Comparison of ENCODE assay signal across 25 cellular contexts in the genomic region with DNA sequence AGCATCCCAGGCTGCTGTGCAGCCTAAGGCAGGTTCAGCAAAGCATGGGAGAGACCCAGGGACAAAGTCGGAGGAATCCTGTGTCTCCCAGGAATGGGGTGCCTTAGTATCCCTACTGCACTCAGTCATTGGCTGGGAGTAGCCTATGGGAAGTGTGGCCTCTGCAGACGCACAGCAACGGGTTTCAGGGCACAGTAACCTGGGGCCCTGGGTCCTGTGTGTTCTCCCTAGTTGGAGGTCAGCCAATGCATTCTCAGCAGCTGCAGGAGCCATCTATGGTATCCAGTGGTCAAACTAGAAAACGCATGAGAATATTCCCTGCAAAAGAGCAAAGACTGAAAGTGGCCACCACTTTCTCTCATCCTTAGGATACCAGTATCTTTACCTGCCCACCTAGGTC.
"Had no signal": no experiment of that assay in that cellular context is flagged by ENCODE, and none has a peak within 500 bp of the region (broad histone marks: within the 10 kb centered on the region; RNA-seq: fewer than 3 reads in every experiment).

No MANE protein-coding gene starts in this region.

- H3K4me1 Mint-ChIP-seq: activated naive CD8-positive, alpha-beta T cell treated with anti-CD3 and anti-CD28 coated beads, Interleukin-2, amount 10 ng/mL, durations not matched to agents 7 days and 5 days; T-cell had no signal

- DNase-seq: activated CD4-positive, alpha-beta T cell treated with anti-CD3 and anti-CD28 coated beads for 4 hours; activated CD8-positive, alpha-beta memory T cell treated with anti-CD3 and anti-CD28 coated beads, Interleukin-2, amount 50 U/mL, for 4 hours; activated CD8-positive, alpha-beta T cell treated with anti-CD3 and anti-CD28 coated beads for 36 hours; activated naive CD4-positive, alpha-beta T cell treated with anti-CD3 and anti-CD28 coated beads, Interleukin-2, amount 50 U/mL, for 16 hours; activated naive CD8-positive, alpha-beta T cell treated with anti-CD3 and anti-CD28 coated beads, Interleukin-2, amount 10 ng/mL, durations not matched to agents 7 days and 5 days; activated T-cell treated with anti-CD3 and anti-CD28 coated beads, Interleukin-2, amount 50 U/mL, for 72 hours; adrenal gland; anterior cingulate cortex; caudate nucleus; NCI-H1092; NCI-H1417 treated with DMSO at 0.1 percent for 48 hours; NCI-H1694 treated with DMSO at 0.1 percent for 48 hours; NCI-H2029 treated with DMSO at 0.1 percent for 48 hours; NCI-H345; NCI-H510A; NCI-H526 treated with DMSO at 0.1 percent for 48 hours; NCI-H82; PC-9; T-cell; T-helper 2 cell; WERI-Rb-1 had no signal

- H3K4me1 ChIP-seq: adrenal gland, breast epithelium had no signal

- H3K27ac ChIP-seq: adrenal gland, breast epithelium, KMS-11, PC-9, SK-N-MC, WERI-Rb-1 had no signal

- H3K27me3 ChIP-seq: adrenal gland, breast epithelium had no signal

- ATAC-seq: activated CD4-positive, CD25-positive, alpha-beta regulatory T cell treated with anti-CD3 and anti-CD28 coated beads, Interleukin-2, amount 50 U/mL, for 24 hours; activated CD8-positive, alpha-beta T cell treated with anti-CD3 and anti-CD28 coated beads for 36 hours; activated T-cell treated with anti-CD3 and anti-CD28 coated beads, Interleukin-2, amount 50 U/mL, for 72 hours; T-cell had no signal

- H3K36me3 Mint-ChIP-seq: activated naive CD8-positive, alpha-beta T cell treated with anti-CD3 and anti-CD28 coated beads, Interleukin-2, amount 10 ng/mL, durations not matched to agents 7 days and 5 days; T-cell had no signal

- H3K4me3 Mint-ChIP-seq: activated CD8-positive, alpha-beta T cell treated with anti-CD3 and anti-CD28 coated beads for 36 hours; activated naive CD8-positive, alpha-beta T cell treated with anti-CD3 and anti-CD28 coated beads, Interleukin-2, amount 10 ng/mL, durations not matched to agents 7 days and 5 days; activated T-cell treated with anti-CD3 and anti-CD28 coated beads, Interleukin-2, amount 50 U/mL, for 72 hours; T-cell had no signal

- H3K27ac Mint-ChIP-seq: activated CD8-positive, alpha-beta T cell treated with anti-CD3 and anti-CD28 coated beads for 36 hours; activated naive CD8-positive, alpha-beta T cell treated with anti-CD3 and anti-CD28 coated beads, Interleukin-2, amount 10 ng/mL, durations not matched to agents 7 days and 5 days; activated T-cell treated with anti-CD3 and anti-CD28 coated beads, Interleukin-2, amount 50 U/mL, for 72 hours; T-cell had no signal

- H3K9me3 ChIP-seq: adrenal gland, breast epithelium had no signal

- H3K9me3 Mint-ChIP-seq: activated CD8-positive, alpha-beta T cell treated with anti-CD3 and anti-CD28 coated beads for 36 hours; activated naive CD8-positive, alpha-beta T cell treated with anti-CD3 and anti-CD28 coated beads, Interleukin-2, amount 10 ng/mL, durations not matched to agents 7 days and 5 days; activated T-cell treated with anti-CD3 and anti-CD28 coated beads, Interleukin-2, amount 50 U/mL, for 72 hours; T-cell had no signal

- H3K36me3 ChIP-seq: adrenal gland, breast epithelium, WERI-Rb-1 had no signal

- H3K4me3 ChIP-seq: adrenal gland, breast epithelium, PC-9, SK-N-MC had no signal
